Comparison of ENCODE assay signal across 23 cellular contexts in the genomic region with DNA sequence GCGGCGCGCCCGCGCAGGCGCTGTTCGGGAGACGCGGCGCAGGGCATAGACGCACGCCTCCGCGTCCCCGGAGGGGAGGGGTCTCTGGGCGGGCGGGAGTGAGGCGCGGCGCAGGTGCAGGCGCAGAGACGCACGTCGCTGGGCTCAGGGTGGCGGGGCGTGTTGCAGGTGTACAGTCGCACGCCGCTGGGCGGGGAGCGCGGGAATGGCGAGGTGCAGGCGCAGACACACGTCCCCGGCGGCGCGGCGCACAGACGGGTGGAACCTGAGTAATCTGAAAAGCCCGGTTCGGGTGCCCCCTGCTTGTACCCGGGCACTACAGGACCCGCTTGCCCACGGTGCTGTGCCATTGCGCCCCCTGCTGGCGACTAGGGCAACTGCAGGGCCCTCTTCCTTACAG. TPM values are rescaled to one million over a fixed set of nuclear protein-coding genes. Genes with fewer than 3 reads are reported as not detected.
DNase-seq lines count a peak whose midpoint lies in the region; ATAC-seq and TF ChIP-seq lines count a peak whose summit lies in the region.
"Had no signal": no experiment of that assay in that cellular context is flagged by ENCODE, and none has a peak within 500 bp of the region (broad histone marks: within the 10 kb centered on the region; RNA-seq: fewer than 3 reads in every experiment).

No MANE protein-coding gene starts in this region.

- intact Hi-C loops in activated CD4-positive, alpha-beta T cell treated with anti-CD3 and anti-CD28 coated beads, Interleukin-2, amount 10 ng/mL, durations not matched to agents 24 days and 14 days (cut with micrococcal nuclease), result no loop called here
- intact Hi-C loops in mucosa of descending colon (cut with DNase I, micrococcal nuclease), result no loop called here

- H3K27ac Mint-ChIP-seq in activated CD4-positive, alpha-beta T cell treated with anti-CD3 and anti-CD28 coated beads, Interleukin-2, amount 10 ng/mL, durations not matched to agents 24 days and 14 days, result no peak overlapping the region
- H3K27ac Mint-ChIP-seq: B cell had no signal

- peaks cover 9% of the 10 kb centered on the region; the same call in 1 of the 2 replicates for H3F3A ChIP-seq in GM23248 (ENCODE audit: insufficient read depth)

- no peaks in the 10 kb centered on the region for H4K20me1 ChIP-seq in GM23248 (ENCODE audit: insufficient read depth)

- no peaks in the 10 kb centered on the region for H3K27me3 ChIP-seq in WERI-Rb-1 (ENCODE audit: insufficient read depth, low read depth, severe bottlenecking)
- peaks cover 2% of the 10 kb centered on the region; the same call in 1 of the 2 replicates for H3K27me3 ChIP-seq in GM23248 (replicated peaks; ENCODE audit: insufficient read depth)
- H3K27me3 ChIP-seq: cardiac muscle cell, vagina had no signal

- H3K4me1 ChIP-seq in mucosa of descending colon (ENCODE audit: low read depth) (no peaks in the 10 kb centered on the region), GM23248 (ENCODE audit: insufficient read depth) (peaks cover 14% of the 10 kb centered on the region)
- H3K4me1 ChIP-seq: foreskin keratinocyte, vagina had no signal

- H3K4me3 ChIP-seq in WERI-Rb-1 (ENCODE audit: low read depth, low read length) (no peak overlapping the region), mucosa of descending colon (no peak overlapping the region), GM23248 (no peak overlapping the region)
- H3K4me3 ChIP-seq: cardiac muscle cell, smooth muscle cell, vagina had no signal

- peak; percentile 75 for DNase-seq in activated CD4-positive, alpha-beta T cell treated with anti-CD3 and anti-CD28 coated beads, Interleukin-2, amount 10 ng/mL, durations not matched to agents 24 days and 14 days
- DNase-seq in activated CD4-positive, alpha-beta T cell treated with anti-CD3 and anti-CD28 coated beads for 1 hour, result no peak
- peak; percentile 97 for DNase-seq in ELF-1 (ENCODE audit: low read depth, low spot score)
- DNase-seq in WERI-Rb-1, result peak; percentile 21
- peak in 2 of 3 donors; percentile 31 to 55 for DNase-seq in mucosa of descending colon
- no peak for DNase-seq in caudate nucleus (lab: John Stamatoyannopoulos, UW)
- no peak for DNase-seq in GM23248
- DNase-seq: activated gamma-delta T cell treated with Interleukin-2 at 50 U/mL for 16 hours, COR-L47, EL, foreskin keratinocyte, hypothalamus, islet precursor cell, NCI-H1417 treated with DMSO at 0.1 percent for 48 hours, NCI-H526 treated with DMSO at 0.1 percent for 48 hours, SHP77 treated with DMSO at 0.1 percent for 48 hours, substantia nigra had no signal

- no peak overlapping the region for H3K4me2 ChIP-seq in GM23248 (ENCODE audit: unreplicated experiment)
- H3K4me2 ChIP-seq: smooth muscle cell had no signal

- in situ Hi-C loops in GM23248 (cut with MboI), result no loop called here

- ATAC-seq in mucosa of descending colon (no peak), GM19023 (IDR thresholded peaks at IDR 0.05; ENCODE audit: unreplicated experiment) (no peak)
- ATAC-seq: foreskin keratinocyte had no signal

- no peak overlapping the region for H3K27ac ChIP-seq in WERI-Rb-1
- no peak overlapping the region for H3K27ac ChIP-seq in caudate nucleus (ENCODE audit: low read depth, low read length)
- no peak overlapping the region for H3K27ac ChIP-seq in GM23248
- H3K27ac ChIP-seq: cardiac muscle cell, foreskin keratinocyte, vagina had no signal

- H3K79me2 ChIP-seq in GM23248 (ENCODE audit: insufficient read depth), result no peaks in the 10 kb centered on the region

- H3K9me3 Mint-ChIP-seq in activated CD4-positive, alpha-beta T cell treated with anti-CD3 and anti-CD28 coated beads, Interleukin-2, amount 10 ng/mL, durations not matched to agents 24 days and 14 days, result no peaks in the 10 kb centered on the region

- H3K9ac ChIP-seq in GM23248, result no peak overlapping the region

- TF ChIP-seq CTCF in WERI-Rb-1 (IDR thresholded peaks at IDR 0.05; ENCODE audit: low read depth, low read length), result no peak
- no peak for TF ChIP-seq CTCF in mucosa of descending colon (IDR thresholded peaks at IDR 0.05)

- H3K36me3 ChIP-seq in WERI-Rb-1 (no peaks in the 10 kb centered on the region), mucosa of descending colon (ENCODE audit: low read depth) (no peaks in the 10 kb centered on the region), GM23248 (ENCODE audit: low read depth) (no peaks in the 10 kb centered on the region)
- H3K36me3 ChIP-seq: cardiac muscle cell, vagina had no signal

- WGBS in GM23248 (ENCODE audit: low coverage in 1 of 2, low lambda C conversion rate in 2 of 2, missing lambda C conversion rate in 2 of 2), 2 experiments, result 76 to 81% methylated on average over 7 to 48 of the region's 48 CpGs

- H3K36me3 Mint-ChIP-seq in activated CD4-positive, alpha-beta T cell treated with anti-CD3 and anti-CD28 coated beads, Interleukin-2, amount 10 ng/mL, durations not matched to agents 24 days and 14 days (ENCODE audit: low read depth), result no peaks in the 10 kb centered on the region

- no peaks in the 10 kb centered on the region for H3K4me1 Mint-ChIP-seq in activated CD4-positive, alpha-beta T cell treated with anti-CD3 and anti-CD28 coated beads, Interleukin-2, amount 10 ng/mL, durations not matched to agents 24 days and 14 days
- H3K4me1 Mint-ChIP-seq: B cell had no signal

- no peak overlapping the region for H2AFZ ChIP-seq in GM23248

- H3K27me3 Mint-ChIP-seq in activated CD4-positive, alpha-beta T cell treated with anti-CD3 and anti-CD28 coated beads, Interleukin-2, amount 10 ng/mL, durations not matched to agents 24 days and 14 days, result peaks cover 2% of the 10 kb centered on the region

- no peaks in the 10 kb centered on the region for H3K9me2 ChIP-seq in GM23248 (ENCODE audit: insufficient read depth)

- no peak overlapping the region for H3K4me3 Mint-ChIP-seq in activated CD4-positive, alpha-beta T cell treated with anti-CD3 and anti-CD28 coated beads, Interleukin-2, amount 10 ng/mL, durations not matched to agents 24 days and 14 days

- peaks cover 2% of the 10 kb centered on the region for H3K9me3 ChIP-seq in WERI-Rb-1 (ENCODE audit: severe bottlenecking)
- H3K9me3 ChIP-seq in mucosa of descending colon, result no peaks in the 10 kb centered on the region
- H3K9me3 ChIP-seq in GM23248 (ENCODE audit: low read depth), result no peaks in the 10 kb centered on the region
- H3K9me3 ChIP-seq: vagina had no signal

RNA-seq across cellular contexts. Expression of gene PLPP2, which starts 44.7 kb away (rescaled TPM):
- total RNA-seq in activated CD4-positive, alpha-beta T cell treated with anti-CD3 and anti-CD28 coated beads, Interleukin-2, amount 10 ng/mL, durations not matched to agents 24 days and 14 days, result 0.07 and 0.24 TPM in 2 replicates
- 100 to 1,000 TPM in 1 of 3 donors, 10 to 100 TPM in 2; 41.9 to 107 (median 75.4) TPM for total RNA-seq in mucosa of descending colon
- total RNA-seq in GM23248 (2014; rRNA removed; shearing (Covaris generic)), result 1.4 and 4.3 TPM in 2 replicates
- polyA plus RNA-seq in GM23248 (2016; fragmentation: Nextera tagmentation; extraction: Ambion mirVana), result 1.2 and 1.3 TPM in 2 replicates
- total RNA-seq: LHCN-M2 had no signal
- polyA plus RNA-seq: cardiac muscle cell had no signal

Comparison
In these comparisons a context has a peak if more than half of its experiments do, and no peak if none do; other contexts are left out.
1. DNase-seq: peak in activated CD4-positive, alpha-beta T cell treated with anti-CD3 and anti-CD28 coated beads, Interleukin-2, amount 10 ng/mL, durations not matched to agents 24 days and 14 days (single experiment), ELF-1 (single experiment), WERI-Rb-1 (single experiment) and mucosa of descending colon (2 of 3); none in activated CD4-positive, alpha-beta T cell treated with anti-CD3 and anti-CD28 coated beads for 1 hour (single experiment), caudate nucleus (0 of 61) and GM23248 (single experiment).